In the genomic region with DNA sequence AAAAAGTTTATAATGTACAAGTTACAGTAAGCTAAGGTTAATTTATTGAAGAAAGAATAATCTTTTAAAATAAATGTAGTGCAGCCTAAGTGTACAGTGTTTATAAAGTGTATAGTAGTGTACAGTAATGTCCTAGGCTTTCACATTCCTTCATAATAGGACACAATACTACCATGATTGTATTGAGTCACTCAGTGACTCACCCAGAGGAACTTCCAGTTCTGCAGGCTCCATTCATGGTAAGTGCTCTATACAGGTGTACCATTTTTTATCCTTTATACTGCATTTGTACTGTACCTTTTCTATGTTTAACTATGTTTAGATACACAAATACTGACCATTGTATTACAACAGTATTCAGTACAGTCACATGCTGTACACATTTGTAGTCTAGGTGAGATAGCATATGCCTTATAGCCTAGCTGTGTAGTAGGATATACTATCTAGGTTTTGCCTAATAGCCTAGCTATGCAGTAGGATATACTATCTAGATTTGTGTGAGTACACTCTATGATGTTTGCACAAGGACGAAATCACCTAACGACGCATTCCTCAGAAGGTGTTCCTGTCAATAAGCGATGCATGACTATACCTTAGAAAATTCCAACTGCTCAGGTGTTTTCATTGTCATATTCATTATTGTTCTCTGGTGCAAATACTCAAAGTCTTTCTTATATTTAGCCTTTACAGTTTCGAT, we compare ENCODE assay signal across 19 cellular contexts. TPM values are rescaled to one million over a fixed set of nuclear protein-coding genes. Genes with fewer than 3 reads are reported as not detected.
DNase-seq lines count a peak whose midpoint lies in the region; ATAC-seq, FAIRE-seq and TF ChIP-seq lines count a peak whose summit lies in the region.
"Had no signal": no experiment of that assay in that cellular context is flagged by ENCODE, and none has a peak within 500 bp of the region (broad histone marks: within the 10 kb centered on the region; RNA-seq: fewer than 3 reads in every experiment).

No MANE protein-coding gene starts in this region.

- H3K27me3 ChIP-seq in breast epithelium = peaks cover 0 to 54% of the 10 kb centered on the region in 2 donors
- H3K27me3 ChIP-seq in upper lobe of right lung = no peaks in the 10 kb centered on the region
- H3K27me3 ChIP-seq: ascending aorta, vagina had no signal

- no peak overlapping the region for H3K4me3 ChIP-seq in breast epithelium
- H3K4me3 ChIP-seq in upper lobe of right lung = no peak overlapping the region
- H3K4me3 ChIP-seq: ascending aorta, esophagus muscularis mucosa, vagina had no signal

- H3K9me3 ChIP-seq in breast epithelium = no peaks in the 10 kb centered on the region
- no peaks in the 10 kb centered on the region for H3K9me3 ChIP-seq in upper lobe of right lung
- H3K9me3 ChIP-seq: ascending aorta, esophagus muscularis mucosa, vagina had no signal

- H3K27me3 Mint-ChIP-seq in MCF 10A (ENCODE audit: insufficient read depth, unreplicated experiment) = peaks cover 67% of the 10 kb centered on the region
- peaks cover 3% of the 10 kb centered on the region for H3K27me3 Mint-ChIP-seq in glutamatergic neuron (ENCODE audit: unreplicated experiment)

- TF ChIP-seq CTCF in MCF 10A (IDR thresholded peaks at IDR 0.05; ENCODE audit: unreplicated experiment) (no peak), breast epithelium (IDR thresholded peaks at IDR 0.05) (no peak), upper lobe of right lung (IDR thresholded peaks at IDR 0.05) (no peak), glutamatergic neuron (IDR thresholded peaks at IDR 0.05; ENCODE audit: partially characterized antibody, unreplicated experiment) (no peak)

- H3K4me1 Mint-ChIP-seq in MCF 10A (ENCODE audit: insufficient read depth, unreplicated experiment) = no peaks in the 10 kb centered on the region
- H3K4me1 Mint-ChIP-seq in glutamatergic neuron (ENCODE audit: low read depth, unreplicated experiment) = peaks cover 20% of the 10 kb centered on the region
- H3K4me1 Mint-ChIP-seq in stimulated activated effector memory CD8-positive, alpha-beta T cell treated with anti-CD3 and anti-CD28 coated beads, Interleukin-12 subunit alpha, Interleukin-12 subunit beta, amount 100 ng/mL, for 72 hours = no peaks in the 10 kb centered on the region
- H3K4me1 Mint-ChIP-seq: stimulated activated naive CD8-positive, alpha-beta T cell treated with anti-CD3 and anti-CD28 coated beads, Interleukin-15, amount 100 ng/mL, for 72 hours had no signal

- H3K27ac ChIP-seq in breast epithelium (no peak overlapping the region), upper lobe of right lung (no peak overlapping the region)
- H3K27ac ChIP-seq: ascending aorta, esophagus muscularis mucosa, vagina, VCaP had no signal

- FAIRE-seq in RCC 7860 (lab: Jason Lieb, UNC) = peak; percentile 68

- H3K27ac Mint-ChIP-seq in MCF 10A (ENCODE audit: low read depth, unreplicated experiment) = no peak overlapping the region
- no peak overlapping the region for H3K27ac Mint-ChIP-seq in glutamatergic neuron (ENCODE audit: unreplicated experiment)
- H3K27ac Mint-ChIP-seq in stimulated activated effector memory CD8-positive, alpha-beta T cell treated with anti-CD3 and anti-CD28 coated beads, Interleukin-12 subunit alpha, Interleukin-12 subunit beta, amount 100 ng/mL, for 72 hours = no peak overlapping the region
- H3K27ac Mint-ChIP-seq: CD8-positive, alpha-beta T cell; dendritic cell treated with granulocyte-macrophage colony-stimulating factor and Interleukin-4, amounts not matched to agents 40 ng/mL and 50 ng/mL, for 4 days; stimulated activated naive CD8-positive, alpha-beta T cell treated with anti-CD3 and anti-CD28 coated beads, Interleukin-15, amount 100 ng/mL, for 72 hours had no signal

- H3K36me3 ChIP-seq in breast epithelium (no peaks in the 10 kb centered on the region), upper lobe of right lung (no peaks in the 10 kb centered on the region)
- H3K36me3 ChIP-seq: ascending aorta, esophagus muscularis mucosa, vagina had no signal

- H3K36me3 Mint-ChIP-seq in MCF 10A (ENCODE audit: insufficient read depth, unreplicated experiment) (no peaks in the 10 kb centered on the region), glutamatergic neuron (ENCODE audit: unreplicated experiment) (no peaks in the 10 kb centered on the region)
- no peaks in the 10 kb centered on the region for H3K36me3 Mint-ChIP-seq in stimulated activated effector memory CD8-positive, alpha-beta T cell treated with anti-CD3 and anti-CD28 coated beads, Interleukin-12 subunit alpha, Interleukin-12 subunit beta, amount 100 ng/mL, for 72 hours
- H3K36me3 Mint-ChIP-seq: CD8-positive, alpha-beta T cell had no signal

- no peaks in the 10 kb centered on the region for H3K4me1 ChIP-seq in breast epithelium
- no peaks in the 10 kb centered on the region for H3K4me1 ChIP-seq in upper lobe of right lung
- H3K4me1 ChIP-seq: ascending aorta, esophagus muscularis mucosa, vagina had no signal

- POLR2A ChIA-PET in MCF 10A (lab: Yijun Ruan, JAX) = interaction anchor here (0.6 to 0.9 kb wide), 2 partner anchors 19 to 67 kb away, joined by 3 read pairs; no protein-coding TSS in a partner anchor

- no peak for TF ChIP-seq POLR2A in breast epithelium (IDR thresholded peaks at IDR 0.05)

- peak; percentile 97 for ATAC-seq in esophagus mucosa
- peak; percentile 52 for ATAC-seq in upper lobe of right lung
- no peak for ATAC-seq in stimulated activated effector memory CD8-positive, alpha-beta T cell treated with anti-CD3 and anti-CD28 coated beads, Interleukin-12 subunit alpha, Interleukin-12 subunit beta, amount 100 ng/mL, for 72 hours
- ATAC-seq: CD8-positive, alpha-beta T cell; left lobe of liver; stimulated activated naive CD8-positive, alpha-beta T cell treated with anti-CD3 and anti-CD28 coated beads, Interleukin-15, amount 100 ng/mL, for 72 hours had no signal

- intact Hi-C loops in MCF 10A (cut with micrococcal nuclease) = loop anchor here (10.0 kb wide), 1 partner anchor 138 kb away; no protein-coding TSS in a partner anchor
- intact Hi-C loops in breast epithelium (cut with DNase I; ENCODE audit: low total_unique reads) = no loop called here
- intact Hi-C loops in upper lobe of right lung (cut with DNase I) = no loop called here

- CTCF ChIA-PET in MCF 10A (lab: Yijun Ruan, JAX) = interaction anchor here (0.9 to 1.1 kb wide), 2 partner anchors 16 to 104 kb away, joined by 4 to 5 read pairs; no protein-coding TSS in a partner anchor

- H3K4me3 Mint-ChIP-seq in MCF 10A (ENCODE audit: unreplicated experiment) (no peak overlapping the region), glutamatergic neuron (ENCODE audit: unreplicated experiment) (no peak overlapping the region)
- H3K4me3 Mint-ChIP-seq in stimulated activated effector memory CD8-positive, alpha-beta T cell treated with anti-CD3 and anti-CD28 coated beads, Interleukin-12 subunit alpha, Interleukin-12 subunit beta, amount 100 ng/mL, for 72 hours = no peak overlapping the region
- H3K4me3 Mint-ChIP-seq: CD8-positive, alpha-beta T cell; dendritic cell treated with granulocyte-macrophage colony-stimulating factor and Interleukin-4, amounts not matched to agents 40 ng/mL and 50 ng/mL, for 4 days; stimulated activated naive CD8-positive, alpha-beta T cell treated with anti-CD3 and anti-CD28 coated beads, Interleukin-15, amount 100 ng/mL, for 72 hours had no signal

- no TSS peak for BruUV-seq in MCF 10A (replicated peaks; lab: Mats Ljungman, UMichigan)

- H3K9me3 Mint-ChIP-seq in MCF 10A (ENCODE audit: unreplicated experiment) (no peaks in the 10 kb centered on the region), glutamatergic neuron (ENCODE audit: unreplicated experiment) (peaks cover 2% of the 10 kb centered on the region)
- H3K9me3 Mint-ChIP-seq in stimulated activated effector memory CD8-positive, alpha-beta T cell treated with anti-CD3 and anti-CD28 coated beads, Interleukin-12 subunit alpha, Interleukin-12 subunit beta, amount 100 ng/mL, for 72 hours = no peaks in the 10 kb centered on the region
- H3K9me3 Mint-ChIP-seq: CD8-positive, alpha-beta T cell; dendritic cell treated with granulocyte-macrophage colony-stimulating factor and Interleukin-4, amounts not matched to agents 40 ng/mL and 50 ng/mL, for 4 days; stimulated activated naive CD8-positive, alpha-beta T cell treated with anti-CD3 and anti-CD28 coated beads, Interleukin-15, amount 100 ng/mL, for 72 hours had no signal

- DNase-seq in MCF 10A (ENCODE audit: unreplicated experiment) (peak; percentile 59), breast epithelium (ENCODE audit: low spot score in 2 of 2) (no peak), RCC 7860 (ENCODE audit: low spot score) (peak; percentile 21), upper lobe of right lung (no peak), NOMO-1 (lab: John Stamatoyannopoulos, UW; ENCODE audit: unreplicated experiment in 2 of 2) (no peak), glutamatergic neuron (no peak)
- no peak for DNase-seq in stimulated activated effector memory CD8-positive, alpha-beta T cell treated with anti-CD3 and anti-CD28 coated beads, Interleukin-12 subunit alpha, Interleukin-12 subunit beta, amount 100 ng/mL, for 72 hours (ENCODE audit: low spot score in 2 of 2)
- DNase-seq: CD8-positive, alpha-beta T cell; NCI-H146; posterior cingulate gyrus; stimulated activated naive CD8-positive, alpha-beta T cell treated with anti-CD3 and anti-CD28 coated beads, Interleukin-15, amount 100 ng/mL, for 72 hours had no signal

RNA-seq across cellular contexts. Expression of a gene that starts 5.5 kb away (rescaled TPM):
- total RNA-seq in MCF 10A (2022) = not detected in 2 replicates
- 1 to 10 TPM in 2 of 3 donors, under 1 TPM in 1; 0.80 to 5.6 (median 1.3) TPM for total RNA-seq in breast epithelium
- total RNA-seq in esophagus mucosa = 0.20 TPM
- total RNA-seq in upper lobe of right lung = 1.5 TPM
- total RNA-seq in glutamatergic neuron (ENCODE audit: unreplicated experiment) = 7.6 TPM
- total RNA-seq: activated CD8-positive, alpha-beta memory T cell treated with anti-CD3 and anti-CD28 coated beads for 36 hours; ascending aorta; CD8-positive, alpha-beta T cell had no signal

RNA-seq across cellular contexts. Expression of a gene that starts 45.2 kb away (rescaled TPM):
- not detected in 2 replicates for total RNA-seq in MCF 10A (2022)
- not detected for total RNA-seq in breast epithelium
- total RNA-seq in esophagus mucosa = not detected
- total RNA-seq in upper lobe of right lung = not detected
- total RNA-seq in glutamatergic neuron (ENCODE audit: unreplicated experiment) = not detected
- total RNA-seq: activated CD8-positive, alpha-beta memory T cell treated with anti-CD3 and anti-CD28 coated beads for 36 hours; ascending aorta; CD8-positive, alpha-beta T cell; esophagus muscularis mucosa; left lobe of liver had no signal

Comparison
In these comparisons a context has a peak if more than half of its experiments do, and no peak if none do; other contexts are left out.
1. DNase-seq: peak in MCF 10A (single experiment) and RCC 7860 (single experiment); none in breast epithelium (0 of 2), upper lobe of right lung (single experiment), NOMO-1 (0 of 2), glutamatergic neuron (single experiment) and stimulated activated effector memory CD8-positive, alpha-beta T cell treated with anti-CD3 and anti-CD28 coated beads, Interleukin-12 subunit alpha, Interleukin-12 subunit beta, amount 100 ng/mL, for 72 hours (0 of 2).